10 cellular contexts compared by ENCODE assay signal in genomic region chr10:80201592-80202256, GRCh38. TPM values are rescaled to one million over a fixed set of nuclear protein-coding genes. Genes with fewer than 3 reads are reported as not detected.
DNase-seq lines count a peak whose midpoint lies in the region; ATAC-seq and TF ChIP-seq lines count a peak whose summit lies in the region.
"Had no signal": no experiment of that assay in that cellular context is flagged by ENCODE, and none has a peak within 500 bp of the region (broad histone marks: within the 10 kb centered on the region; RNA-seq: fewer than 3 reads in every experiment).

No MANE protein-coding gene starts in this region.

- H3K4me1 Mint-ChIP-seq in activated naive CD8-positive, alpha-beta T cell treated with anti-CD3 and anti-CD28 coated beads, Interleukin-2, amount 10 ng/mL, durations not matched to agents 7 days and 5 days = peaks cover 58% of the 10 kb centered on the region

- ATAC-seq in activated naive CD8-positive, alpha-beta T cell treated with anti-CD3 and anti-CD28 coated beads, Interleukin-2, amount 10 ng/mL, durations not matched to agents 7 days and 5 days (ENCODE audit: low read depth) = no peak
- no peak for ATAC-seq in HG02678 (IDR thresholded peaks at IDR 0.05; ENCODE audit: unreplicated experiment)

- peaks cover 25% of the 10 kb centered on the region for H3K36me3 Mint-ChIP-seq in activated naive CD8-positive, alpha-beta T cell treated with anti-CD3 and anti-CD28 coated beads, Interleukin-2, amount 10 ng/mL, durations not matched to agents 7 days and 5 days

- intact Hi-C loops in spleen (cut with DNase I; ENCODE audit: low total_unique reads) = loop anchor here (10.0 kb wide), 1 partner anchor 757 kb away; the partner anchor contains the start of gene ZCCHC24

- H3K4me1 ChIP-seq in right atrium auricular region = peaks cover 0 to 89% of the 10 kb centered on the region in 2 donors
- H3K4me1 ChIP-seq in spleen = peaks cover 50 to 95% (median 89%) of the 10 kb centered on the region in 6 donors

- peak; percentile 3 for DNase-seq in NCI-H69 (lab: John Stamatoyannopoulos, UW)
- DNase-seq in activated naive CD8-positive, alpha-beta T cell treated with anti-CD3 and anti-CD28 coated beads, Interleukin-2, amount 10 ng/mL, durations not matched to agents 7 days and 5 days = no peak
- DNase-seq in right atrium auricular region (ENCODE audit: low spot score) = no peak
- DNase-seq in spleen = no peak
- DNase-seq in ecto neural progenitor cell (ENCODE audit: low spot score) = no peak
- DNase-seq in cerebellar nuclear complex (lab: John Stamatoyannopoulos, UW) = no peak
- no peak for DNase-seq in globus pallidus (ENCODE audit: low spot score)
- DNase-seq: central memory CD4-positive, alpha-beta T cell; stimulated activated CD4-positive, alpha-beta T cell treated with anti-CD3 and anti-CD28 coated beads, Interleukin-1b, Interleukin-23, amount 100 ng/mL, for 48 hours had no signal

- H3K27me3 Mint-ChIP-seq in activated naive CD8-positive, alpha-beta T cell treated with anti-CD3 and anti-CD28 coated beads, Interleukin-2, amount 10 ng/mL, durations not matched to agents 7 days and 5 days = no peaks in the 10 kb centered on the region

- H3K36me3 ChIP-seq in right atrium auricular region (no peaks in the 10 kb centered on the region), spleen (peaks cover 0 to 9% (median 0%) of the 10 kb centered on the region in 6 donors)

- POLR2A ChIA-PET in activated naive CD8-positive, alpha-beta T cell treated with anti-CD3 and anti-CD28 coated beads, Interleukin-2, amount 10 ng/mL, durations not matched to agents 7 days and 5 days (lab: Charles Lee) = interaction anchor here (3.9 kb wide), 1 partner anchor 14 kb away, joined by 77 read pairs; no protein-coding TSS in a partner anchor

- no peak for TF ChIP-seq POLR2A in spleen (IDR thresholded peaks at IDR 0.05)

- H3K4me3 Mint-ChIP-seq in activated naive CD8-positive, alpha-beta T cell treated with anti-CD3 and anti-CD28 coated beads, Interleukin-2, amount 10 ng/mL, durations not matched to agents 7 days and 5 days = peak overlapping the region; percentile 23

- H3K9me3 Mint-ChIP-seq in activated naive CD8-positive, alpha-beta T cell treated with anti-CD3 and anti-CD28 coated beads, Interleukin-2, amount 10 ng/mL, durations not matched to agents 7 days and 5 days = no peaks in the 10 kb centered on the region

- 63 to 73% (median 66%) methylated on average over 10 of the region's 10 CpGs for WGBS in spleen, 5 donors

- TF ChIP-seq CTCF in right atrium auricular region (IDR thresholded peaks at IDR 0.05) = no peak
- TF ChIP-seq CTCF in spleen (IDR thresholded peaks at IDR 0.05 in 8 of 11, conservative IDR thresholded peaks at IDR 0.05 in 3 of 11) = no peak

- H3K4me3 ChIP-seq in right atrium auricular region (peak overlapping the region; percentile 35 to 40), spleen (peak overlapping the region in 1 of 8 donors; percentile 96)

- H3K27ac ChIP-seq in right atrium auricular region = peak overlapping the region; percentile 97 to 100
- H3K27ac ChIP-seq in spleen = peak overlapping the region in 7 of 8 donors; percentile 96 to 99 (median 98)

- H3K9me3 ChIP-seq in right atrium auricular region (no peaks in the 10 kb centered on the region), spleen (no peaks in the 10 kb centered on the region)

- peak overlapping the region; percentile 55 for H3K27ac Mint-ChIP-seq in activated naive CD8-positive, alpha-beta T cell treated with anti-CD3 and anti-CD28 coated beads, Interleukin-2, amount 10 ng/mL, durations not matched to agents 7 days and 5 days

- H3K27me3 ChIP-seq in right atrium auricular region = no peaks in the 10 kb centered on the region
- no peaks in the 10 kb centered on the region for H3K27me3 ChIP-seq in spleen (replicated peaks in 1 of 7)

RNA-seq across cellular contexts. Expression of gene ANXA11, which starts 3.6 kb away (rescaled TPM):
- total RNA-seq in activated naive CD8-positive, alpha-beta T cell treated with anti-CD3 and anti-CD28 coated beads, Interleukin-2, amount 10 ng/mL, durations not matched to agents 7 days and 5 days = 100 to 1,000 TPM; 263 to 277 TPM
- 100 to 1,000 TPM; 224 to 266 TPM for total RNA-seq in right atrium auricular region
- 100 to 1,000 TPM; 102 to 201 (median 157) TPM for total RNA-seq in spleen
- polyA plus RNA-seq in spleen = 100 to 1,000 TPM in 2 of 3 donors, 10 to 100 TPM in 1; 89.9 to 143 (median 117) TPM
